20 cellular contexts compared by ENCODE assay signal in genomic region chr2:241031436-241032165, GRCh38. TPM values are rescaled to one million over a fixed set of nuclear protein-coding genes. Genes with fewer than 3 reads are reported as not detected.
"Had no signal": no experiment of that assay in that cellular context is flagged by ENCODE, and none has a peak within 500 bp of the region (broad histone marks: within the 10 kb centered on the region; RNA-seq: fewer than 3 reads in every experiment).

No MANE protein-coding gene starts in this region.

- H3K27me3 Mint-ChIP-seq: activated naive CD8-positive, alpha-beta T cell treated with anti-CD3 and anti-CD28 coated beads, Interleukin-2, amount 10 ng/mL, durations not matched to agents 7 days and 5 days had no signal

- H3K4me3 ChIP-seq: suprapubic skin had no signal

- H3K9me3 ChIP-seq: suprapubic skin had no signal

- H3K27ac ChIP-seq: foreskin keratinocyte, suprapubic skin had no signal

- DNase-seq: activated CD4-positive, alpha-beta T cell treated with anti-CD3 and anti-CD28 coated beads, Interleukin-2, amount 10 ng/mL, durations not matched to agents 24 days and 14 days; activated CD4-positive, CD25-positive, alpha-beta regulatory T cell; activated naive CD4-positive, alpha-beta T cell; activated naive CD8-positive, alpha-beta T cell treated with anti-CD3 and anti-CD28 coated beads, Interleukin-2, amount 10 ng/mL, durations not matched to agents 7 days and 5 days; activated T-cell treated with anti-CD3 and anti-CD28 coated beads for 4 hours; anterior cingulate cortex; cerebellar nuclear complex; effector memory CD4-positive, alpha-beta T cell; foreskin keratinocyte; glutamatergic neuron; left colon; mesenchymal stem cell; nucleus accumbens; stimulated activated naive CD8-positive, alpha-beta T cell treated with anti-CD3 and anti-CD28 coated beads, Interleukin-15, Interleukin-2, amounts not matched to agents 100 U/mL and 50 U/mL, for 24 hours; T-helper 2 cell; trophoblast cell had no signal

- H3K4me3 Mint-ChIP-seq: activated CD4-positive, alpha-beta T cell treated with anti-CD3 and anti-CD28 coated beads, Interleukin-2, amount 10 ng/mL, durations not matched to agents 24 days and 14 days; activated naive CD8-positive, alpha-beta T cell treated with anti-CD3 and anti-CD28 coated beads, Interleukin-2, amount 10 ng/mL, durations not matched to agents 7 days and 5 days; nephron had no signal

- H3K27me3 ChIP-seq: suprapubic skin had no signal

- H3K4me1 Mint-ChIP-seq: activated CD4-positive, alpha-beta T cell treated with anti-CD3 and anti-CD28 coated beads, Interleukin-2, amount 10 ng/mL, durations not matched to agents 24 days and 14 days; activated naive CD8-positive, alpha-beta T cell treated with anti-CD3 and anti-CD28 coated beads, Interleukin-2, amount 10 ng/mL, durations not matched to agents 7 days and 5 days; nephron had no signal

- H3K4me1 ChIP-seq: foreskin keratinocyte had no signal

- H3K27ac Mint-ChIP-seq: activated CD4-positive, alpha-beta T cell treated with anti-CD3 and anti-CD28 coated beads, Interleukin-2, amount 10 ng/mL, durations not matched to agents 24 days and 14 days; activated naive CD8-positive, alpha-beta T cell treated with anti-CD3 and anti-CD28 coated beads, Interleukin-2, amount 10 ng/mL, durations not matched to agents 7 days and 5 days; nephron; progenitor cell of endocrine pancreas had no signal

- ATAC-seq: foreskin keratinocyte; left colon; right cardiac atrium; stimulated activated naive CD8-positive, alpha-beta T cell treated with anti-CD3 and anti-CD28 coated beads, Interleukin-15, Interleukin-2, amounts not matched to agents 100 U/mL and 50 U/mL, for 24 hours had no signal

- H3K36me3 Mint-ChIP-seq: activated naive CD8-positive, alpha-beta T cell treated with anti-CD3 and anti-CD28 coated beads, Interleukin-2, amount 10 ng/mL, durations not matched to agents 7 days and 5 days had no signal

RNA-seq across cellular contexts. Expression of gene SNED1, which starts 33.2 kb away (rescaled TPM):
- total RNA-seq: foreskin keratinocyte had no signal
- polyA plus RNA-seq: foreskin keratinocyte had no signal
